In genomic region chr3:188280627-188281026, GRCh38 we compare ENCODE assay signal across 19 cellular contexts.
DNase-seq lines count a peak whose midpoint lies in the region; ATAC-seq and TF ChIP-seq lines count a peak whose summit lies in the region.
"Had no signal": no experiment of that assay in that cellular context is flagged by ENCODE, and none has a peak within 500 bp of the region (broad histone marks: within the 10 kb centered on the region; RNA-seq: fewer than 3 reads in every experiment).

No MANE protein-coding gene starts in this region.

- H3K27me3 ChIP-seq in ascending aorta: no peaks in the 10 kb centered on the region
- H3K27me3 ChIP-seq in psoas muscle (ENCODE audit: insufficient read depth in 3 of 3, low read length in 2 of 3): no peaks in the 10 kb centered on the region
- H3K27me3 ChIP-seq in uterus: no peaks in the 10 kb centered on the region
- no peaks in the 10 kb centered on the region for H3K27me3 ChIP-seq in breast epithelium
- H3K27me3 ChIP-seq: BLaER1, SJCRH30 had no signal

- no peaks in the 10 kb centered on the region for H3K9me3 ChIP-seq in ascending aorta
- no peaks in the 10 kb centered on the region for H3K9me3 ChIP-seq in psoas muscle
- H3K9me3 ChIP-seq in uterus: no peaks in the 10 kb centered on the region
- no peaks in the 10 kb centered on the region for H3K9me3 ChIP-seq in breast epithelium
- H3K9me3 ChIP-seq: BLaER1, SJCRH30 had no signal

- H3K27ac ChIP-seq in ascending aorta: peak overlapping the region; percentile 94 to 99
- H3K27ac ChIP-seq in psoas muscle: peak overlapping the region; percentile 73
- peak overlapping the region; percentile 56 to 97 for H3K27ac ChIP-seq in uterus
- no peak overlapping the region for H3K27ac ChIP-seq in breast epithelium
- H3K27ac ChIP-seq: BLaER1, HL-60, RWPE1, SJCRH30 had no signal

- ATAC-seq in psoas muscle (peak; percentile 11 to 60 (median 42)), HG02885 (IDR thresholded peaks at IDR 0.05; ENCODE audit: poor library complexity, unreplicated experiment) (no peak)
- ATAC-seq: GM12878, GM23338 had no signal

- TF ChIP-seq POLR2A in uterus (IDR thresholded peaks at IDR 0.05) (no peak), breast epithelium (IDR thresholded peaks at IDR 0.05) (no peak)

- H3K36me3 ChIP-seq in ascending aorta (peaks cover 0 to 7% of the 10 kb centered on the region in 2 donors), psoas muscle (ENCODE audit: insufficient read depth in 1 of 2, low read depth in 1 of 2) (no peaks in the 10 kb centered on the region), uterus (no peaks in the 10 kb centered on the region), breast epithelium (no peaks in the 10 kb centered on the region)
- H3K36me3 ChIP-seq: SJCRH30 had no signal

- H3K4me3 ChIP-seq in ascending aorta: no peak overlapping the region
- H3K4me3 ChIP-seq in psoas muscle: no peak overlapping the region
- no peak overlapping the region for H3K4me3 ChIP-seq in uterus
- no peak overlapping the region for H3K4me3 ChIP-seq in breast epithelium
- H3K4me3 ChIP-seq: BLaER1, GM12878, GM23338, SJCRH30 had no signal

- DNase-seq in M059J (ENCODE audit: low read depth) (peak; percentile 76), ascending aorta (ENCODE audit: low spot score in 2 of 2) (no peak), psoas muscle (no peak), uterus (no peak), breast epithelium (ENCODE audit: low spot score in 2 of 2) (no peak), NCI-H1048 (lab: John Stamatoyannopoulos, UW) (no peak)
- DNase-seq: DMS153, HFFc6, KBM-7, NCI-H187, NCI-H510A treated with DMSO at 0.1 percent for 48 hours, SW 1271 had no signal

- TF ChIP-seq CTCF in ascending aorta (IDR thresholded peaks at IDR 0.05): no peak
- no peak for TF ChIP-seq CTCF in psoas muscle (IDR thresholded peaks at IDR 0.05)
- no peak for TF ChIP-seq CTCF in uterus (IDR thresholded peaks at IDR 0.05)
- TF ChIP-seq CTCF in breast epithelium (IDR thresholded peaks at IDR 0.05): no peak

- intact Hi-C loops in ascending aorta (cut with DNase I): loop anchor here (10.0 kb wide), 1 partner anchor 404 kb away; no protein-coding TSS in a partner anchor
- intact Hi-C loops in psoas muscle (cut with DNase I): no loop called here
- intact Hi-C loops in uterus (cut with DNase I; ENCODE audit: low total_unique reads): no loop called here
- intact Hi-C loops in breast epithelium (cut with DNase I; ENCODE audit: low total_unique reads): no loop called here

- 54 to 83% (median 79%) methylated on average over 5 of the region's 5 CpGs for WGBS in psoas muscle, 3 donors

- H3K4me1 ChIP-seq in ascending aorta: peaks cover 23 to 71% of the 10 kb centered on the region in 2 donors
- H3K4me1 ChIP-seq in psoas muscle: peaks cover 62% of the 10 kb centered on the region
- H3K4me1 ChIP-seq in uterus: peaks cover 16 to 18% of the 10 kb centered on the region in 2 donors
- peaks cover 0 to 12% of the 10 kb centered on the region in 2 donors for H3K4me1 ChIP-seq in breast epithelium
- H3K4me1 ChIP-seq: SJCRH30 had no signal

Comparison
In these comparisons a context has a peak if more than half of its experiments do, and no peak if none do; other contexts are left out.
1. H3K27ac ChIP-seq: peak in ascending aorta (2 of 2), psoas muscle (single experiment) and uterus (2 of 2); none in breast epithelium (0 of 2).